ENCODE assay signal across 16 cellular contexts in the genomic region with DNA sequence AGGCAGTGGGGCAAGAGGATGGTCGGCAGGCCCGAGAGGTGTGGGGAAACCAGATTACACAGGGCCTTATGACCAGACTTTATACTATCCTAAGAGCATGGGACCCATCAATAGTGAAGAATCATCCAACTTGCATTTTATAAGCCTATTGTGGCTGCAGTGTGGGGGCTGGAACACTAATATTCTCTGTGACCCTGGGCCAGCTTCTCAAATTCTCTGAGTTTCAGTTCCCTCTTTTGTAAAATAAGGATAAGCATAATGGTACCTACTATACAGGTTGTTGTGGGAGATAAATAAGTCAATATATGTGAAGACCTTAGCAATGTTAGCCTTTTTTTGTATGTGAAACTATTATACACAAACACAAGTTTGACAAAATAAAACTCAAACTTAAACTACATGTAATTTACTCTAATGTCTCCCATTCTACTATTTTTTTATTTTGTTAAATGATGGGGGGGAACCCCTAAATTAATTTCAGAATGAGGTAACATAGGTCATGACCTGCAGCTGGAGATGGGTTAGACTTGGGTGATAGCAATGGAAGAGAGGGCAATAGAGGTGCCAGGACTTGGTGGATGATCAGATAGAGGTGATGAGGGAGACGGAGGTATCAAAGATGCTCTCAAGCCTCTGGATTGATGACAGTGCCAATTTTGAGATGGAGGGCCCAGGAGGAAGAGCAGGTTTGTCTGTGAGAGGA. TPM values are rescaled to one million over a fixed set of nuclear protein-coding genes. Genes with fewer than 3 reads are reported as not detected.
A peak's percentile ranks its signal among the peaks of the same experiment; 100 is the strongest.
DNase-seq lines count a peak whose midpoint lies in the region; ATAC-seq and TF ChIP-seq lines count a peak whose summit lies in the region.
"Had no signal": no experiment of that assay in that cellular context is flagged by ENCODE, and none has a peak within 500 bp of the region (broad histone marks: within the 10 kb centered on the region; RNA-seq: fewer than 3 reads in every experiment).

No MANE protein-coding gene starts in this region.

- H3K36me3 ChIP-seq in OCI-LY7 (ENCODE audit: insufficient read depth, low read length): no peaks in the 10 kb centered on the region
- H3K36me3 ChIP-seq: SJSA1 had no signal

- H3K9me2 ChIP-seq in OCI-LY7 (ENCODE audit: insufficient read depth, low read length): no peaks in the 10 kb centered on the region

- H3K79me2 ChIP-seq in OCI-LY7 (ENCODE audit: insufficient read depth, low read depth, low read length): peaks cover 1% of the 10 kb centered on the region; the same call in 1 of the 2 replicates

- H3K4me1 ChIP-seq in OCI-LY7 (ENCODE audit: insufficient read depth, low read length, poor library complexity, severe bottlenecking): peaks cover 42% of the 10 kb centered on the region
- H3K4me1 ChIP-seq: body of pancreas, Caco-2, SJSA1 had no signal

- no peak for TF ChIP-seq CTCF in OCI-LY7 (conservative IDR thresholded peaks at IDR 0.05; ENCODE audit: low read length)

- ATAC-seq in GM18870 (IDR thresholded peaks at IDR 0.05; ENCODE audit: unreplicated experiment): peak; percentile 71
- peak; percentile 59 for ATAC-seq in GM21447 (IDR thresholded peaks at IDR 0.05; ENCODE audit: unreplicated experiment)
- peak; percentile 73 for ATAC-seq in HG03060 (IDR thresholded peaks at IDR 0.05; ENCODE audit: low read depth, unreplicated experiment)
- ATAC-seq in stimulated activated naive CD8-positive, alpha-beta T cell treated with anti-CD3 and anti-CD28 coated beads, Interleukin-15, amount 100 ng/mL, for 72 hours: no peak
- ATAC-seq: body of pancreas, HepG2 had no signal

- POLR2A ChIA-PET in OCI-LY7 (lab: Charles Lee): no interaction called here

- peak overlapping the region; percentile 51 for H3K4me2 ChIP-seq in OCI-LY7 (ENCODE audit: low read length)

- no peak overlapping the region for H2AFZ ChIP-seq in OCI-LY7 (ENCODE audit: low read length)

- no peak overlapping the region for H3K27ac Mint-ChIP-seq in stimulated activated naive CD8-positive, alpha-beta T cell treated with anti-CD3 and anti-CD28 coated beads, Interleukin-15, amount 100 ng/mL, for 72 hours

- no peak overlapping the region for H3K4me3 ChIP-seq in OCI-LY7 (ENCODE audit: low read depth, low read length, poor library complexity, severe bottlenecking)
- H3K4me3 ChIP-seq: body of pancreas, SJSA1 had no signal

- no peaks in the 10 kb centered on the region for H3K9me3 ChIP-seq in OCI-LY7 (ENCODE audit: low read length)
- H3K9me3 ChIP-seq: body of pancreas, Caco-2, SJSA1 had no signal

- BruUV-seq in OCI-LY7 (replicated peaks; lab: Mats Ljungman, UMichigan): no TSS peak

- CTCF ChIA-PET in OCI-LY7 (lab: Charles Lee; ENCODE audit: unreplicated experiment): no interaction called here

- no peak overlapping the region for H3K4me3 Mint-ChIP-seq in stimulated activated naive CD8-positive, alpha-beta T cell treated with anti-CD3 and anti-CD28 coated beads, Interleukin-15, amount 100 ng/mL, for 72 hours

- peak; percentile 62 for DNase-seq in OCI-LY7 (ENCODE audit: low spot score)
- no peak for DNase-seq in NCI-H1417 (lab: John Stamatoyannopoulos, UW)
- no peak for DNase-seq in stimulated activated naive CD8-positive, alpha-beta T cell treated with anti-CD3 and anti-CD28 coated beads, Interleukin-15, amount 100 ng/mL, for 72 hours
- DNase-seq in T-helper 9 cell: no peak
- no peak for DNase-seq in NCI-H774 (lab: John Stamatoyannopoulos, UW)
- DNase-seq: body of pancreas; Caco-2; erythroblast; NCI-H2227 treated with DMSO at 0.1 percent for 48 hours; small intestine; stimulated activated naive CD4-positive, alpha-beta T cell treated with Interleukin-2 at 50 U/mL for 16 hours had no signal

- H3K27ac ChIP-seq in OCI-LY7 (ENCODE audit: low read depth, low read length, poor library complexity, severe bottlenecking): no peak overlapping the region
- H3K27ac ChIP-seq: body of pancreas, SJSA1 had no signal

- H3K27me3 Mint-ChIP-seq in stimulated activated naive CD8-positive, alpha-beta T cell treated with anti-CD3 and anti-CD28 coated beads, Interleukin-15, amount 100 ng/mL, for 72 hours: no peaks in the 10 kb centered on the region

- no peaks in the 10 kb centered on the region for H4K20me1 ChIP-seq in OCI-LY7 (ENCODE audit: insufficient read depth, low read length)

- peaks cover 6 to 7% of the 10 kb centered on the region in 2 donors for H3K9me3 Mint-ChIP-seq in stimulated activated naive CD8-positive, alpha-beta T cell treated with anti-CD3 and anti-CD28 coated beads, Interleukin-15, amount 100 ng/mL, for 72 hours

- H3K4me1 Mint-ChIP-seq in stimulated activated naive CD8-positive, alpha-beta T cell treated with anti-CD3 and anti-CD28 coated beads, Interleukin-15, amount 100 ng/mL, for 72 hours: peaks cover 10% of the 10 kb centered on the region

- intact Hi-C loops in OCI-LY7 (cut with micrococcal nuclease; ENCODE audit: unreplicated experiment): no loop called here

RNA-seq across cellular contexts. Expression of a gene that starts 30.1 kb away (rescaled TPM):
- total RNA-seq in OCI-LY7 (2014; rRNA removed; shearing (Covaris generic)): 36.1 and 44.7 TPM in 2 replicates
- 44.1 and 52.4 TPM in 2 replicates for total RNA-seq in OCI-LY7 (2022)
